ENCODE assay signal across 13 cellular contexts in the genomic region with DNA sequence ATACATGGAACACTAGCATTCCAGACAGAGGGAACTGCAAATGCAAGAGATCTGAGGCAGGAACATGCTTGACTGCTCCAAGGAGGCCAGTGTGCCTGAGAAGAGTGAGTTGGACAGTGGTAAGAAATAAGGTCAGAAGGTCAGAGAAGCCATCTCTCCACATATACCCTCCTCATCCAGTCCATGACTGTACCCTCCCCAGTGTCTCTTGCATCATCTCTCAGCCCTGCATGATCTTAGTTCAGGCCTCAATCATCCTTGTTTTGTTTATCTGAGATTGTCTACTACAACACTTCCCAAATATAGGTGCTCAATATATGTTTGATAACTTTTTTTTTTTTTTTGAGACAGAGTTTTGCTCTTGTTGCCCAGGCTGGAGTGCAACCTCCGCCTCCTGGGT. TPM values are rescaled to one million over a fixed set of nuclear protein-coding genes. Genes with fewer than 3 reads are reported as not detected.
DNase-seq lines count a peak whose midpoint lies in the region; ATAC-seq and TF ChIP-seq lines count a peak whose summit lies in the region.
"Had no signal": no experiment of that assay in that cellular context is flagged by ENCODE, and none has a peak within 500 bp of the region (broad histone marks: within the 10 kb centered on the region; RNA-seq: fewer than 3 reads in every experiment).

No MANE protein-coding gene starts in this region.

- peaks cover 3% of the 10 kb centered on the region for H3K4me1 Mint-ChIP-seq in activated CD4-positive, alpha-beta memory T cell treated with anti-CD3 and anti-CD28 coated beads for 36 hours (ENCODE audit: low read depth)
- H3K4me1 Mint-ChIP-seq in activated CD4-positive, alpha-beta memory T cell treated with anti-CD3 and anti-CD28 coated beads, Interleukin-2, amount 10 ng/mL, durations not matched to agents 7 days and 5 days, result peaks cover 13% of the 10 kb centered on the region
- H3K4me1 Mint-ChIP-seq in memory B cell, result no peaks in the 10 kb centered on the region
- peaks cover 13% of the 10 kb centered on the region for H3K4me1 Mint-ChIP-seq in stimulated activated effector memory CD8-positive, alpha-beta T cell treated with anti-CD3 and anti-CD28 coated beads, Interleukin-12 subunit alpha, Interleukin-12 subunit beta, amount 100 ng/mL, for 72 hours

- POLR2A ChIA-PET in activated CD4-positive, alpha-beta memory T cell treated with anti-CD3 and anti-CD28 coated beads for 36 hours (lab: Charles Lee), result no interaction called here
- POLR2A ChIA-PET in activated CD4-positive, alpha-beta memory T cell treated with anti-CD3 and anti-CD28 coated beads, Interleukin-2, amount 10 ng/mL, durations not matched to agents 7 days and 5 days (lab: Charles Lee), result no interaction called here

- CTCF ChIA-PET in activated CD4-positive, alpha-beta memory T cell treated with anti-CD3 and anti-CD28 coated beads for 36 hours (lab: Charles Lee), result interaction anchor here (1.2 kb wide), 2 partner anchors 15 to 16 kb away, joined by 3 to 6 read pairs; no protein-coding TSS in a partner anchor
- CTCF ChIA-PET in activated CD4-positive, alpha-beta memory T cell treated with anti-CD3 and anti-CD28 coated beads, Interleukin-2, amount 10 ng/mL, durations not matched to agents 7 days and 5 days (lab: Charles Lee), result interaction anchor here (1.2 kb wide), 1 partner anchor 237 kb away, joined by 3 read pairs; no protein-coding TSS in a partner anchor

- intact Hi-C loops in activated CD4-positive, alpha-beta memory T cell treated with anti-CD3 and anti-CD28 coated beads for 36 hours (cut with micrococcal nuclease), result no loop called here

- H3K27ac ChIP-seq in 22Rv1, result peak overlapping the region; percentile 41
- H3K27ac ChIP-seq: BLaER1 had no signal

- H3K27me3 Mint-ChIP-seq in activated CD4-positive, alpha-beta memory T cell treated with anti-CD3 and anti-CD28 coated beads for 36 hours, result no peaks in the 10 kb centered on the region
- H3K27me3 Mint-ChIP-seq in activated CD4-positive, alpha-beta memory T cell treated with anti-CD3 and anti-CD28 coated beads, Interleukin-2, amount 10 ng/mL, durations not matched to agents 7 days and 5 days, result no peaks in the 10 kb centered on the region
- no peaks in the 10 kb centered on the region for H3K27me3 Mint-ChIP-seq in memory B cell
- H3K27me3 Mint-ChIP-seq: CD4-positive, CD25-positive, alpha-beta regulatory T cell had no signal

- H3K27ac Mint-ChIP-seq in activated CD4-positive, alpha-beta memory T cell treated with anti-CD3 and anti-CD28 coated beads for 36 hours, result peak overlapping the region; percentile 14
- no peak overlapping the region for H3K27ac Mint-ChIP-seq in activated CD4-positive, alpha-beta memory T cell treated with anti-CD3 and anti-CD28 coated beads, Interleukin-2, amount 10 ng/mL, durations not matched to agents 7 days and 5 days
- H3K27ac Mint-ChIP-seq in memory B cell, result peak overlapping the region; percentile 55
- peak overlapping the region; percentile 21 for H3K27ac Mint-ChIP-seq in stimulated activated effector memory CD8-positive, alpha-beta T cell treated with anti-CD3 and anti-CD28 coated beads, Interleukin-12 subunit alpha, Interleukin-12 subunit beta, amount 100 ng/mL, for 72 hours
- H3K27ac Mint-ChIP-seq: CD4-positive, CD25-positive, alpha-beta regulatory T cell had no signal

- H3K4me3 Mint-ChIP-seq in activated CD4-positive, alpha-beta memory T cell treated with anti-CD3 and anti-CD28 coated beads for 36 hours, result no peak overlapping the region
- H3K4me3 Mint-ChIP-seq in activated CD4-positive, alpha-beta memory T cell treated with anti-CD3 and anti-CD28 coated beads, Interleukin-2, amount 10 ng/mL, durations not matched to agents 7 days and 5 days, result no peak overlapping the region
- H3K4me3 Mint-ChIP-seq in memory B cell, result no peak overlapping the region
- H3K4me3 Mint-ChIP-seq in stimulated activated effector memory CD8-positive, alpha-beta T cell treated with anti-CD3 and anti-CD28 coated beads, Interleukin-12 subunit alpha, Interleukin-12 subunit beta, amount 100 ng/mL, for 72 hours, result no peak overlapping the region

- DNase-seq in activated CD4-positive, alpha-beta memory T cell treated with anti-CD3 and anti-CD28 coated beads for 36 hours, result no peak
- no peak for DNase-seq in activated CD4-positive, alpha-beta memory T cell treated with anti-CD3 and anti-CD28 coated beads, Interleukin-2, amount 10 ng/mL, durations not matched to agents 7 days and 5 days
- no peak for DNase-seq in memory B cell (ENCODE audit: low spot score in 2 of 2)
- no peak for DNase-seq in stimulated activated effector memory CD8-positive, alpha-beta T cell treated with anti-CD3 and anti-CD28 coated beads, Interleukin-12 subunit alpha, Interleukin-12 subunit beta, amount 100 ng/mL, for 72 hours (ENCODE audit: low spot score in 2 of 2)
- DNase-seq in NCI-H1105 (lab: John Stamatoyannopoulos, UW), result no peak
- no peak for DNase-seq in stimulated activated CD4-positive, alpha-beta T cell treated with anti-CD3 and anti-CD28 coated beads, Interleukin-12 subunit alpha, Interleukin-12 subunit beta, amount 100 ng/mL, for 4 hours
- DNase-seq: 8988T; AML-193; CD4-positive, CD25-positive, alpha-beta regulatory T cell; DMS53; GF-D8 had no signal

- H3K36me3 Mint-ChIP-seq in activated CD4-positive, alpha-beta memory T cell treated with anti-CD3 and anti-CD28 coated beads for 36 hours, result peaks cover 27% of the 10 kb centered on the region
- H3K36me3 Mint-ChIP-seq in activated CD4-positive, alpha-beta memory T cell treated with anti-CD3 and anti-CD28 coated beads, Interleukin-2, amount 10 ng/mL, durations not matched to agents 7 days and 5 days (ENCODE audit: low read depth), result peaks cover 30% of the 10 kb centered on the region
- H3K36me3 Mint-ChIP-seq in memory B cell, result peaks cover 8% of the 10 kb centered on the region
- peaks cover 68% of the 10 kb centered on the region for H3K36me3 Mint-ChIP-seq in stimulated activated effector memory CD8-positive, alpha-beta T cell treated with anti-CD3 and anti-CD28 coated beads, Interleukin-12 subunit alpha, Interleukin-12 subunit beta, amount 100 ng/mL, for 72 hours

- no peak for TF ChIP-seq CTCF in 22Rv1 (IDR thresholded peaks at IDR 0.05)

- peaks cover 8% of the 10 kb centered on the region for H3K9me3 Mint-ChIP-seq in activated CD4-positive, alpha-beta memory T cell treated with anti-CD3 and anti-CD28 coated beads for 36 hours
- peaks cover 3% of the 10 kb centered on the region for H3K9me3 Mint-ChIP-seq in activated CD4-positive, alpha-beta memory T cell treated with anti-CD3 and anti-CD28 coated beads, Interleukin-2, amount 10 ng/mL, durations not matched to agents 7 days and 5 days
- peaks cover 4% of the 10 kb centered on the region for H3K9me3 Mint-ChIP-seq in memory B cell
- peaks cover 2% of the 10 kb centered on the region for H3K9me3 Mint-ChIP-seq in stimulated activated effector memory CD8-positive, alpha-beta T cell treated with anti-CD3 and anti-CD28 coated beads, Interleukin-12 subunit alpha, Interleukin-12 subunit beta, amount 100 ng/mL, for 72 hours

- ATAC-seq in memory B cell (ENCODE audit: low read depth), result no peak
- no peak for ATAC-seq in stimulated activated effector memory CD8-positive, alpha-beta T cell treated with anti-CD3 and anti-CD28 coated beads, Interleukin-12 subunit alpha, Interleukin-12 subunit beta, amount 100 ng/mL, for 72 hours

RNA-seq across cellular contexts. Expression of a gene that starts 5.5 kb away (rescaled TPM):
- 100 to 1,000 TPM; 157 to 163 TPM for total RNA-seq in activated CD4-positive, alpha-beta memory T cell treated with anti-CD3 and anti-CD28 coated beads for 36 hours
- total RNA-seq in activated CD4-positive, alpha-beta memory T cell treated with anti-CD3 and anti-CD28 coated beads, Interleukin-2, amount 10 ng/mL, durations not matched to agents 7 days and 5 days, result 100 to 1,000 TPM; 107 to 111 TPM
